In the genomic region with DNA sequence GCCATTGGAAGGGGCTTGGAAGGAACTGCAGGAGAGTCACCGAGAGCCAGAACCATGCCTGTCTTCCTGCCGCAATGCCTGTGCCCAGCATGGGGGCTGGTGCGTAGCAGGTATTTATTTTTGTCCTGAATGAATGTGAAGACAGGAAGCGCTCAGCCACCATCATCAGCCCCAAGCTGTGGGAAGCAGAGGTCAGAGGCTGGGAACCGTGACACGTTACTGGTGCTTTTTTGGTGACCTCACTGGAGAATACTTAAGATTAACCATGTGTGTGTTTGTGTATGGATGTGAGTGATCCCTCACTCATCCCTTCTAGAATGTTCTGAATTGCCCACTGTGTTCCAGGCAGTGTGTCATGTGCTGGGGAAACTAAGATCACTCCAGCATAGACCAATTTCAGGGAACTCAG, we compare ENCODE assay signal across 13 cellular contexts.
DNase-seq lines count a peak whose midpoint lies in the region; ATAC-seq and TF ChIP-seq lines count a peak whose summit lies in the region.
"Had no signal": no experiment of that assay in that cellular context is flagged by ENCODE, and none has a peak within 500 bp of the region (broad histone marks: within the 10 kb centered on the region; RNA-seq: fewer than 3 reads in every experiment).

No MANE protein-coding gene starts in this region.

- TF ChIP-seq CTCF in nephron (IDR thresholded peaks at IDR 0.05; ENCODE audit: unreplicated experiment in 3 of 3): no peak

- ATAC-seq in HG03045 (IDR thresholded peaks at IDR 0.05; ENCODE audit: unreplicated experiment) (no peak), esophagus mucosa (no peak), HG02623 (IDR thresholded peaks at IDR 0.05; ENCODE audit: unreplicated experiment) (no peak)
- ATAC-seq: activated CD8-positive, alpha-beta T cell treated with anti-CD3 and anti-CD28 coated beads, Interleukin-2, amount 10 ng/mL, durations not matched to agents 7 days and 5 days had no signal

- H3K4me3 Mint-ChIP-seq in nephron: no peak overlapping the region
- H3K4me3 Mint-ChIP-seq: activated CD8-positive, alpha-beta T cell treated with anti-CD3 and anti-CD28 coated beads, Interleukin-2, amount 10 ng/mL, durations not matched to agents 7 days and 5 days; activated naive CD4-positive, alpha-beta T cell treated with anti-CD3 and anti-CD28 coated beads, Interleukin-2, amount 10 ng/mL, durations not matched to agents 7 days and 5 days; dendritic cell treated with granulocyte-macrophage colony-stimulating factor and Interleukin-4, amounts not matched to agents 40 ng/mL and 50 ng/mL, for 4 days had no signal

- no peaks in the 10 kb centered on the region for H3K9me3 Mint-ChIP-seq in nephron
- H3K9me3 Mint-ChIP-seq: dendritic cell treated with granulocyte-macrophage colony-stimulating factor and Interleukin-4, amounts not matched to agents 40 ng/mL and 50 ng/mL, for 4 days had no signal

- peaks cover 4% of the 10 kb centered on the region for H3K27me3 Mint-ChIP-seq in nephron (ENCODE audit: low read depth)
- H3K27me3 Mint-ChIP-seq: activated naive CD4-positive, alpha-beta T cell treated with anti-CD3 and anti-CD28 coated beads, Interleukin-2, amount 10 ng/mL, durations not matched to agents 7 days and 5 days had no signal

- no peaks in the 10 kb centered on the region for H3K36me3 Mint-ChIP-seq in nephron (ENCODE audit: low read depth)
- H3K36me3 Mint-ChIP-seq: activated naive CD4-positive, alpha-beta T cell treated with anti-CD3 and anti-CD28 coated beads, Interleukin-2, amount 10 ng/mL, durations not matched to agents 7 days and 5 days had no signal

- peaks cover 32% of the 10 kb centered on the region for H3K4me1 Mint-ChIP-seq in nephron
- H3K4me1 Mint-ChIP-seq: activated naive CD4-positive, alpha-beta T cell treated with anti-CD3 and anti-CD28 coated beads, Interleukin-2, amount 10 ng/mL, durations not matched to agents 7 days and 5 days had no signal

- DNase-seq in NCI-H345 (lab: John Stamatoyannopoulos, UW): peak; percentile 62
- DNase-seq in NCI-H345 treated with DMSO at 0.1 percent for 48 hours (lab: John Stamatoyannopoulos, UW; ENCODE audit: unreplicated experiment): no peak
- peak; percentile 33 for DNase-seq in HS-5 (ENCODE audit: low read depth)
- DNase-seq in dermis blood vessel endothelial cell: peak; percentile 73
- DNase-seq: activated CD8-positive, alpha-beta T cell treated with anti-CD3 and anti-CD28 coated beads, Interleukin-2, amount 10 ng/mL, durations not matched to agents 7 days and 5 days; activated naive CD4-positive, alpha-beta T cell treated with anti-CD3 and anti-CD28 coated beads, Interleukin-2, amount 10 ng/mL, durations not matched to agents 7 days and 5 days; NCI-H226; T-helper 9 cell had no signal

- H3K27ac Mint-ChIP-seq in nephron: peak overlapping the region; percentile 85 to 93 (median 87)
- H3K27ac Mint-ChIP-seq: activated CD8-positive, alpha-beta T cell treated with anti-CD3 and anti-CD28 coated beads, Interleukin-2, amount 10 ng/mL, durations not matched to agents 7 days and 5 days; activated naive CD4-positive, alpha-beta T cell treated with anti-CD3 and anti-CD28 coated beads, Interleukin-2, amount 10 ng/mL, durations not matched to agents 7 days and 5 days; dendritic cell treated with granulocyte-macrophage colony-stimulating factor and Interleukin-4, amounts not matched to agents 40 ng/mL and 50 ng/mL, for 4 days had no signal
